8 cellular contexts compared by ENCODE assay signal in genomic region chr4:148445071-148445902, GRCh38. TPM values are rescaled to one million over a fixed set of nuclear protein-coding genes. Genes with fewer than 3 reads are reported as not detected.
DNase-seq lines count a peak whose midpoint lies in the region; ATAC-seq and TF ChIP-seq lines count a peak whose summit lies in the region.

No MANE protein-coding gene starts in this region.

- peak overlapping the region; percentile 67 for H3K4me3 Mint-ChIP-seq in osteocyte (ENCODE audit: unreplicated experiment)

- H3K36me3 ChIP-seq in NT2/D1 (ENCODE audit: insufficient read depth, insufficient read length, low read length) (no peaks in the 10 kb centered on the region), thyroid gland (no peaks in the 10 kb centered on the region)

- H3K9me3 Mint-ChIP-seq in osteocyte (ENCODE audit: unreplicated experiment): no peaks in the 10 kb centered on the region

- H3K4me3 ChIP-seq in NT2/D1 (ENCODE audit: insufficient read length, low read depth): peak overlapping the region; percentile 53
- H3K4me3 ChIP-seq in thyroid gland (replicated peaks in 1 of 3): peak overlapping the region; percentile 68 to 95 (median 75)

- TF ChIP-seq CTCF in osteocyte (IDR thresholded peaks at IDR 0.05) (no peak), thyroid gland (IDR thresholded peaks at IDR 0.05) (no peak)

- peak overlapping the region; percentile 42 for H3K9ac ChIP-seq in NT2/D1 (ENCODE audit: insufficient read length, low read depth)

- ATAC-seq in Right ventricle myocardium inferior: peak; percentile 40

- H3K27me3 ChIP-seq in NT2/D1 (ENCODE audit: insufficient read depth, insufficient read length) (peaks cover 60% of the 10 kb centered on the region), thyroid gland (no peaks in the 10 kb centered on the region)

- DNase-seq in NCI-H146 (lab: John Stamatoyannopoulos, UW): peak; percentile 3
- DNase-seq in NCI-H146 treated with DMSO at 0.1 percent for 48 hours (lab: John Stamatoyannopoulos, UW; ENCODE audit: unreplicated experiment): no peak
- no peak for DNase-seq in NT2/D1 (ENCODE audit: low read depth, low spot score)
- peak; percentile 33 to 85 (median 52) for DNase-seq in activated naive CD4-positive, alpha-beta T cell (lab: John Stamatoyannopoulos, UW)
- peak; percentile 75 for DNase-seq in Right ventricle myocardium inferior (ENCODE audit: missing footprints)
- no peak for DNase-seq in osteocyte (ENCODE audit: extremely low spot score, unreplicated experiment)
- peak; percentile 79 to 82 for DNase-seq in thyroid gland
- DNase-seq in NCI-H1436 (lab: John Stamatoyannopoulos, UW): no peak

- H3K9me3 ChIP-seq in NT2/D1 (ENCODE audit: insufficient read depth, low read length) (no peaks in the 10 kb centered on the region), thyroid gland (no peaks in the 10 kb centered on the region)

- no peaks in the 10 kb centered on the region for H3K36me3 Mint-ChIP-seq in osteocyte (ENCODE audit: unreplicated experiment)

- H3K27me3 Mint-ChIP-seq in osteocyte (ENCODE audit: unreplicated experiment): peaks cover 70% of the 10 kb centered on the region

- WGBS in thyroid gland, 2 donors: 0 to 3% methylated on average over 22 to 24 of the region's 103 CpGs

- intact Hi-C loops in Right ventricle myocardium inferior (cut with DNase I) (loop anchor here (2.0 to 10.0 kb wide), 5 partner anchors 156 to 520 kb away; no protein-coding TSS in a partner anchor), thyroid gland (cut with DNase I) (no loop called here)

- no peaks in the 10 kb centered on the region for H3K4me1 ChIP-seq in NT2/D1 (ENCODE audit: insufficient read depth, insufficient read length)
- H3K4me1 ChIP-seq in thyroid gland: peaks cover 0 to 5% of the 10 kb centered on the region in 2 donors

- H3K27ac Mint-ChIP-seq in osteocyte (ENCODE audit: unreplicated experiment): no peak overlapping the region

- H3K4me1 Mint-ChIP-seq in osteocyte (ENCODE audit: unreplicated experiment): peaks cover 24% of the 10 kb centered on the region

- H3K27ac ChIP-seq in thyroid gland: peak overlapping the region; percentile 54 to 95 (median 95)

- TF ChIP-seq POLR2A in thyroid gland (IDR thresholded peaks at IDR 0.05): peak in 1 of 2 donors; percentile 65

RNA-seq across cellular contexts. Expression of gene NR3C2, which starts 3.1 kb away (rescaled TPM):
- total RNA-seq in Right ventricle myocardium inferior: 23.6 TPM
- total RNA-seq in osteocyte: 0.42 and 0.75 TPM in 2 replicates
- total RNA-seq in thyroid gland: 100 to 1,000 TPM in 1 of 4 donors, 10 to 100 TPM in 3; 51.6 to 161 (median 72.3) TPM

Comparison
In these comparisons a context has a peak if more than half of its experiments do, and no peak if none do; other contexts are left out.
1. DNase-seq: peak in NCI-H146 (single experiment), activated naive CD4-positive, alpha-beta T cell (4 of 4), Right ventricle myocardium inferior (single experiment) and thyroid gland (2 of 2); none in NCI-H146 treated with DMSO at 0.1 percent for 48 hours (single experiment), NT2/D1 (single experiment), osteocyte (single experiment) and NCI-H1436 (single experiment).
2. RNA of gene NR3C2, which starts 3.1 kb away (total RNA-seq): 51.6 to 161 TPM in thyroid gland and 23.6 TPM in Right ventricle myocardium inferior (single experiment); 0.42 to 0.75 TPM in osteocyte; every median in the first group is over 10 times any median in the second.